Comparison of ENCODE assay signal across 22 cellular contexts in genomic region chr6:137738931-137739504, GRCh38.
DNase-seq lines count a peak whose midpoint lies in the region; ATAC-seq, FAIRE-seq and TF ChIP-seq lines count a peak whose summit lies in the region.
"Had no signal": no experiment of that assay in that cellular context is flagged by ENCODE, and none has a peak within 500 bp of the region (broad histone marks: within the 10 kb centered on the region; RNA-seq: fewer than 3 reads in every experiment).

No MANE protein-coding gene starts in this region.

- H3F3A ChIP-seq in smooth muscle cell (ENCODE audit: low read depth), result no peaks in the 10 kb centered on the region

- DNase-seq in HepG2 (ENCODE audit: low spot score), result no peak
- no peak for DNase-seq in right lobe of liver
- DNase-seq in central memory CD8-positive, alpha-beta T cell (ENCODE audit: low spot score in 2 of 2), result no peak
- no peak for DNase-seq in mesothelial cell of epicardium (ENCODE audit: low spot score in 2 of 2, unreplicated experiment in 2 of 2)
- DNase-seq in smooth muscle cell (lab: John Stamatoyannopoulos, UW; ENCODE audit: unreplicated experiment), result no peak
- DNase-seq in CD1c-positive myeloid dendritic cell (ENCODE audit: extremely low spot score), result no peak
- DNase-seq: DMS53, H7, Kasumi-1, MG63, NCI-H1417, NCI-H187 treated with DMSO at 0.1 percent for 48 hours, NCI-H2107, NCI-H524, NCI-H774, Peyer's patch, SJCRH30 had no signal

- TF ChIP-seq CTCF in HepG2 (CRISPR knock-in tag; IDR thresholded peaks at IDR 0.05) (no peak), right lobe of liver (IDR thresholded peaks at IDR 0.05) (no peak), mesothelial cell of epicardium (IDR thresholded peaks at IDR 0.05; ENCODE audit: unreplicated experiment) (no peak), smooth muscle cell (IDR thresholded peaks at IDR 0.05; ENCODE audit: borderline replicate concordance, insufficient read depth, poor library complexity, severe bottlenecking) (no peak)

- H3K9ac ChIP-seq in HepG2 (ENCODE audit: insufficient read depth, low read depth, low read length), result no peak overlapping the region
- H3K9ac ChIP-seq in smooth muscle cell (ENCODE audit: low read depth), result no peak overlapping the region

- H3K4me2 ChIP-seq in HepG2 (ENCODE audit: low read depth, low read length) (no peak overlapping the region), smooth muscle cell (no peak overlapping the region)

- H3K36me3 ChIP-seq in HepG2 (replicated peaks in 1 of 2; ENCODE audit: control insufficient read depth in 1 of 2, insufficient read depth in 2 of 2, low read length in 2 of 2), result no peaks in the 10 kb centered on the region
- no peaks in the 10 kb centered on the region for H3K36me3 ChIP-seq in right lobe of liver
- H3K36me3 ChIP-seq in smooth muscle cell (ENCODE audit: low read depth), result no peaks in the 10 kb centered on the region
- H3K36me3 ChIP-seq: MG63, Peyer's patch, SJCRH30 had no signal

- CTCF ChIA-PET in HepG2 (lab: Yijun Ruan, JAX; ENCODE audit: low intra/inter-chr PET ratio, low total read pairs), result no interaction called here

- H3K79me2 ChIP-seq in HepG2 (ENCODE audit: insufficient read depth, low read length) (no peaks in the 10 kb centered on the region), smooth muscle cell (ENCODE audit: low read depth) (no peaks in the 10 kb centered on the region)

- no peaks in the 10 kb centered on the region for H3K9me3 ChIP-seq in HepG2 (ENCODE audit: low read length)
- H3K9me3 ChIP-seq in right lobe of liver, result no peaks in the 10 kb centered on the region
- H3K9me3 ChIP-seq in smooth muscle cell (replicated peaks; ENCODE audit: low read depth), result no peaks in the 10 kb centered on the region
- H3K9me3 ChIP-seq: MG63, Peyer's patch, SJCRH30 had no signal

- H3K36me3 Mint-ChIP-seq in central memory CD8-positive, alpha-beta T cell (ENCODE audit: insufficient read depth), result no peaks in the 10 kb centered on the region
- H3K36me3 Mint-ChIP-seq in mesothelial cell of epicardium, result no peaks in the 10 kb centered on the region

- H3K27ac Mint-ChIP-seq in central memory CD8-positive, alpha-beta T cell (ENCODE audit: low read depth), result peak overlapping the region; percentile 54
- H3K27ac Mint-ChIP-seq in mesothelial cell of epicardium, result peak overlapping the region; percentile 22
- H3K27ac Mint-ChIP-seq: IgD-negative memory B cell had no signal

- H2AFZ ChIP-seq in HepG2 (ENCODE audit: low read length), result peak overlapping the region; percentile 57
- no peak overlapping the region for H2AFZ ChIP-seq in smooth muscle cell (ENCODE audit: low read depth)

- intact Hi-C loops in HepG2 (cut with micrococcal nuclease; ENCODE audit: unreplicated experiment) (no loop called here), right lobe of liver (cut with DNase I) (no loop called here)

- peaks cover 8% of the 10 kb centered on the region for H3K4me1 Mint-ChIP-seq in central memory CD8-positive, alpha-beta T cell
- H3K4me1 Mint-ChIP-seq in mesothelial cell of epicardium, result peaks cover 39% of the 10 kb centered on the region

- H3K27me3 ChIP-seq in HepG2 (ENCODE audit: control insufficient read depth in 1 of 2, insufficient read depth in 2 of 2, low read length in 2 of 2) (no peaks in the 10 kb centered on the region), right lobe of liver (no peaks in the 10 kb centered on the region), smooth muscle cell (ENCODE audit: low read depth) (no peaks in the 10 kb centered on the region)
- H3K27me3 ChIP-seq: MG63, Peyer's patch, SJCRH30 had no signal

- H3K4me1 ChIP-seq in HepG2 (ENCODE audit: insufficient read depth, low read length) (peaks cover 76% of the 10 kb centered on the region), right lobe of liver (no peaks in the 10 kb centered on the region), smooth muscle cell (ENCODE audit: low read depth) (no peaks in the 10 kb centered on the region)
- H3K4me1 ChIP-seq: Peyer's patch had no signal

- peaks cover 10% of the 10 kb centered on the region for H3K27me3 Mint-ChIP-seq in central memory CD8-positive, alpha-beta T cell
- no peaks in the 10 kb centered on the region for H3K27me3 Mint-ChIP-seq in mesothelial cell of epicardium (ENCODE audit: low read depth)
- H3K27me3 Mint-ChIP-seq: IgD-negative memory B cell had no signal

- POLR2A ChIA-PET in HepG2 (lab: Yijun Ruan, JAX), result interaction anchor here (1.4 kb wide), 1 partner anchor 55 kb away, joined by 3 read pairs; no protein-coding TSS in a partner anchor

- no peaks in the 10 kb centered on the region for H3K9me3 Mint-ChIP-seq in central memory CD8-positive, alpha-beta T cell
- no peaks in the 10 kb centered on the region for H3K9me3 Mint-ChIP-seq in mesothelial cell of epicardium
- H3K9me3 Mint-ChIP-seq: IgD-negative memory B cell had no signal

- ATAC-seq in HepG2 (no peak), right lobe of liver (no peak), GM19324 (IDR thresholded peaks at IDR 0.05; ENCODE audit: low FRiP score, unreplicated experiment) (no peak), GM19452 (IDR thresholded peaks at IDR 0.05; ENCODE audit: unreplicated experiment) (no peak)
- no peak for ATAC-seq in central memory CD8-positive, alpha-beta T cell (replicated peaks; ENCODE audit: extremely low read depth, poor library complexity, severe bottlenecking)

- TF ChIP-seq EP300 in HepG2 (IDR thresholded peaks at IDR 0.05; ENCODE audit: low read depth in 2 of 2, low read length in 2 of 2) (no peak), HepG2 (CRISPR knock-in tag; IDR thresholded peaks at IDR 0.05; ENCODE audit: borderline replicate concordance) (no peak)

- no peak overlapping the region for H3K4me3 Mint-ChIP-seq in central memory CD8-positive, alpha-beta T cell
- no peak overlapping the region for H3K4me3 Mint-ChIP-seq in mesothelial cell of epicardium
- H3K4me3 Mint-ChIP-seq: IgD-negative memory B cell had no signal

- no peak for TF ChIP-seq RAD21 in HepG2 (CRISPR knock-in tag; IDR thresholded peaks at IDR 0.05)

- no TSS peak for BruUV-seq in HepG2 (replicated peaks; lab: Mats Ljungman, UMichigan)

- H3K4me3 ChIP-seq in HepG2 (replicated peaks in 1 of 3; ENCODE audit: insufficient read depth in 1 of 3, low read depth in 2 of 3, low read length in 3 of 3), result no peak overlapping the region
- no peak overlapping the region for H3K4me3 ChIP-seq in right lobe of liver
- no peak overlapping the region for H3K4me3 ChIP-seq in smooth muscle cell
- H3K4me3 ChIP-seq: MG63, Peyer's patch, SJCRH30 had no signal

- no peaks in the 10 kb centered on the region for H4K20me1 ChIP-seq in HepG2 (ENCODE audit: insufficient read depth, low read length)
- no peaks in the 10 kb centered on the region for H4K20me1 ChIP-seq in smooth muscle cell (ENCODE audit: low read depth)

- TF ChIP-seq POLR2A in HepG2 (IDR thresholded peaks at IDR 0.05; ENCODE audit: insufficient read depth in 1 of 2, low read depth in 2 of 2, low read length in 2 of 2) (no peak), right lobe of liver (IDR thresholded peaks at IDR 0.05) (no peak)

- in situ Hi-C loops in HepG2 (cut with HindIII; ENCODE audit: extremely low pct_ligation_motif_present, low pct_unique_long_range_greater_than_20kb), result no loop called here

- H3K27ac ChIP-seq in HepG2 (ENCODE audit: extremely low read length, insufficient read depth, low read length) (no peak overlapping the region), right lobe of liver (no peak overlapping the region), smooth muscle cell (ENCODE audit: low read depth) (peak overlapping the region; percentile 78)
- H3K27ac ChIP-seq: C4-2B, Peyer's patch, SJCRH30 had no signal

- WGBS in HepG2 (ENCODE audit: low lambda C conversion rate), result 87% methylated on average over 4 of the region's 4 CpGs
- WGBS in right lobe of liver (ENCODE audit: insufficient coverage, low coverage, low lambda C conversion rate, missing lambda C conversion rate), result 82% methylated on average over 4 of the region's 4 CpGs
- 95% methylated on average over 4 of the region's 4 CpGs for WGBS in smooth muscle cell (ENCODE audit: low lambda C conversion rate)

- no peak for FAIRE-seq in HepG2 (lab: Jason Lieb, UNC)
- FAIRE-seq: D721Med had no signal

TF ChIP-seq in HepG2, 621 proteins besides CTCF, POLR2A, EP300 and RAD21:
- 0 out of 2 replicates have a peak, but pooled peaks have one; percentile 36 for TF ChIP-seq ZNF547 (CRISPR knock-in tag; IDR thresholded peaks at IDR 0.05)
- no peak for TF ChIP-seq PHF20 (CRISPR knock-in tag; IDR thresholded peaks at IDR 0.05)
- no peak for TF ChIP-seq ZNF337 (CRISPR knock-in tag; IDR thresholded peaks at IDR 0.05; ENCODE audit: borderline replicate concordance, low read depth)
- TF ChIP-seq ZNF136 (CRISPR knock-in tag; IDR thresholded peaks at IDR 0.05; ENCODE audit: low read depth), result 0 out of 2 replicates have a peak, but pooled peaks have one; percentile 34
- TF ChIP-seq ZNF883 (CRISPR knock-in tag; IDR thresholded peaks at IDR 0.05; ENCODE audit: not compliant biosample characterization), result peak; percentile 49
